Comparison of ENCODE assay signal across 23 cellular contexts in genomic region chr22:20406686-20407408, GRCh38. TPM values are rescaled to one million over a fixed set of nuclear protein-coding genes. Genes with fewer than 3 reads are reported as not detected.
A peak's percentile ranks its signal among the peaks of the same experiment; 100 is the strongest.
DNase-seq lines count a peak whose midpoint lies in the region; ATAC-seq, FAIRE-seq and TF ChIP-seq lines count a peak whose summit lies in the region.
"Had no signal": no experiment of that assay in that cellular context is flagged by ENCODE, and none has a peak within 500 bp of the region (broad histone marks: within the 10 kb centered on the region; RNA-seq: fewer than 3 reads in every experiment).

No MANE protein-coding gene starts in this region.

- intact Hi-C loops in K562 (cut with micrococcal nuclease), result no loop called here

- no peak for DNase-seq in activated naive CD4-positive, alpha-beta T cell (lab: John Stamatoyannopoulos, UW)
- DNase-seq in K562 (ENCODE audit: extremely low read depth in 1 of 4, low spot score in 3 of 4), result peak in 1 of 4 experiments; percentile 47
- peak; percentile 57 for DNase-seq in mesenteric fat pad (ENCODE audit: low spot score)
- no peak for DNase-seq in urothelium cell line (ENCODE audit: low spot score)
- no peak for DNase-seq in NCI-H510A (lab: John Stamatoyannopoulos, UW)
- no peak for DNase-seq in HAP-1 (ENCODE audit: low spot score in 2 of 2)
- DNase-seq: Caco-2; CD4-positive, CD25-positive, alpha-beta regulatory T cell; DMS153; MV-4-11; NCI-H1417 treated with DMSO at 0.1 percent for 48 hours; NCI-H1930; NCI-H2171; NCI-H774; PC-9 had no signal

- BruUV-seq in K562 (replicated peaks; lab: Mats Ljungman, UMichigan), result TSS peak; percentile 43

- no peaks in the 10 kb centered on the region for H3K27me3 ChIP-seq in K562 (ENCODE audit: control insufficient read depth in 2 of 2, insufficient read depth in 2 of 2, low read length in 2 of 2)
- no peaks in the 10 kb centered on the region for H3K27me3 ChIP-seq in HAP-1 (ENCODE audit: low read depth)

- no peaks in the 10 kb centered on the region for H3K9me3 Mint-ChIP-seq in activated naive CD4-positive, alpha-beta T cell treated with anti-CD3 and anti-CD28 coated beads, Interleukin-2, amount 50 U/mL, for 24 hours

- no peak for TF ChIP-seq EP300 in K562 (IDR thresholded peaks at IDR 0.05; ENCODE audit: low read length)

- CTCF ChIA-PET in K562 (lab: Yijun Ruan, JAX; ENCODE audit: low intra/inter-chr PET ratio), result no interaction called here

- H3K27ac ChIP-seq in K562 (ENCODE audit: extremely low read depth, low read depth, low read length), result no peak overlapping the region
- H3K27ac ChIP-seq: HL-60, PC-9 had no signal

- peak overlapping the region; percentile 30 for H3K27ac Mint-ChIP-seq in activated naive CD4-positive, alpha-beta T cell treated with anti-CD3 and anti-CD28 coated beads, Interleukin-2, amount 50 U/mL, for 24 hours
- H3K27ac Mint-ChIP-seq: CD4-positive, CD25-positive, alpha-beta regulatory T cell had no signal

- no peak overlapping the region for H2AFZ ChIP-seq in K562 (ENCODE audit: low read depth, low read length)
- H2AFZ ChIP-seq: PC-9 had no signal

- 79% methylated on average over 13 of the region's 13 CpGs for WGBS in K562 (ENCODE audit: insufficient coverage, low coverage, missing lambda C conversion rate)

- no peaks in the 10 kb centered on the region for H3K79me2 ChIP-seq in K562 (ENCODE audit: control insufficient read depth, insufficient read depth, low read length)

- FAIRE-seq in K562 (lab: Jason Lieb, UNC) (no peak), urothelium cell line (lab: Jason Lieb, UNC) (peak; percentile 53)
- FAIRE-seq: A204.1, GM19239, H54, HTR-8/SVneo had no signal

- ATAC-seq in K562 (no peak), HG02970 (IDR thresholded peaks at IDR 0.05; ENCODE audit: low FRiP score, unreplicated experiment) (no peak)
- ATAC-seq: Right ventricle myocardium inferior had no signal

- H3K4me3 ChIP-seq in K562 (no peak overlapping the region), HAP-1 (no peak overlapping the region)
- H3K4me3 ChIP-seq: PC-9 had no signal

- peaks cover 7% of the 10 kb centered on the region for H3K4me1 Mint-ChIP-seq in activated naive CD4-positive, alpha-beta T cell treated with anti-CD3 and anti-CD28 coated beads, Interleukin-2, amount 50 U/mL, for 24 hours

- H3K9me3 ChIP-seq in K562 (replicated peaks; ENCODE audit: control insufficient read depth, insufficient read depth, low read depth, low read length) (no peaks in the 10 kb centered on the region), HAP-1 (no peaks in the 10 kb centered on the region)
- H3K9me3 ChIP-seq: Caco-2 had no signal

- POLR2A ChIA-PET in K562 (lab: Yijun Ruan, JAX), result interaction anchor here (0.6 to 8.9 kb wide), 10 partner anchors 8 to 1297 kb away, joined by 3 to 84 read pairs (median 4); partner anchors contain the start of gene ZNF74

- no peak overlapping the region for H3K4me3 Mint-ChIP-seq in activated naive CD4-positive, alpha-beta T cell treated with anti-CD3 and anti-CD28 coated beads, Interleukin-2, amount 50 U/mL, for 24 hours
- H3K4me3 Mint-ChIP-seq: CD4-positive, CD25-positive, alpha-beta regulatory T cell had no signal

- TF ChIP-seq RAD21 in K562 (CRISPR knock-in tag; conservative IDR thresholded peaks at IDR 0.05 in 1 of 2, IDR thresholded peaks at IDR 0.05 in 1 of 2), result no peak

- TF ChIP-seq POLR2A in K562 (conservative IDR thresholded peaks at IDR 0.05), result no peak

- H3K36me3 ChIP-seq in K562 (ENCODE audit: control insufficient read depth, insufficient read depth, low read length), result peaks cover 47% of the 10 kb centered on the region; the same call in 2 of the 3 replicates
- peaks cover 14% of the 10 kb centered on the region for H3K36me3 ChIP-seq in HAP-1 (replicated peaks)

- H4K20me1 ChIP-seq in K562 (replicated peaks; ENCODE audit: control insufficient read depth, insufficient read depth, low read length), result no peaks in the 10 kb centered on the region

- H3K9me1 ChIP-seq in K562 (ENCODE audit: control insufficient read depth, insufficient read depth, low read length), result peaks cover 3% of the 10 kb centered on the region

- in situ Hi-C loops in K562 (cut with MboI) (loop anchor here (25.0 kb wide), 2 partner anchors 280 to 1870 kb away; partner anchors contain the start of gene TMEM191B), HAP-1 (cut with MboI; ENCODE audit: low sequenced_read_pairs) (no loop called here)

- H3K9ac ChIP-seq in K562 (ENCODE audit: insufficient read depth in 1 of 2, low read depth in 2 of 2, low read length in 2 of 2), result peak overlapping the region in 1 of 2 experiments; percentile 33; a peak in 1 of 4 replicates

- H3K27me3 Mint-ChIP-seq in activated naive CD4-positive, alpha-beta T cell treated with anti-CD3 and anti-CD28 coated beads, Interleukin-2, amount 50 U/mL, for 24 hours, result no peaks in the 10 kb centered on the region
- H3K27me3 Mint-ChIP-seq: CD4-positive, CD25-positive, alpha-beta regulatory T cell had no signal

- no peak overlapping the region for H3K4me2 ChIP-seq in K562 (ENCODE audit: insufficient read depth, low read length)
- H3K4me2 ChIP-seq: PC-9 had no signal

- H3K4me1 ChIP-seq in K562 (replicated peaks in 1 of 2; ENCODE audit: control insufficient read depth in 2 of 2, insufficient read depth in 2 of 2, low read length in 2 of 2) (peaks cover 0 to 8% of the 10 kb centered on the region in 2 experiments; a peak in 2 of 5 replicates), HAP-1 (no peaks in the 10 kb centered on the region)
- H3K4me1 ChIP-seq: Caco-2 had no signal

- no peak for TF ChIP-seq CTCF in K562 (IDR thresholded peaks at IDR 0.05 in 2 of 3, conservative IDR thresholded peaks at IDR 0.05 in 1 of 3; ENCODE audit: insufficient read depth in 2 of 3, low read depth in 1 of 3, low read length in 3 of 3)

- peaks cover 12% of the 10 kb centered on the region for H3K36me3 Mint-ChIP-seq in activated naive CD4-positive, alpha-beta T cell treated with anti-CD3 and anti-CD28 coated beads, Interleukin-2, amount 50 U/mL, for 24 hours

TF ChIP-seq in K562, 482 proteins besides CTCF, POLR2A, EP300 and RAD21 (continues in another document):
- peak; percentile 14 for TF ChIP-seq SETDB1 (IDR thresholded peaks at IDR 0.05; ENCODE audit: low read length)
- TF ChIP-seq RAD51 (IDR thresholded peaks at IDR 0.05; ENCODE audit: borderline replicate concordance, low read depth), result no peak
- no peak for TF ChIP-seq TAF15 (IDR thresholded peaks at IDR 0.05; ENCODE audit: low read depth, low read length)
- TF ChIP-seq DPF2 (IDR thresholded peaks at IDR 0.05), result no peak
- no peak for TF ChIP-seq NFE2L1 (tag; IDR thresholded peaks at IDR 0.05; ENCODE audit: borderline replicate concordance, low read depth)
- no peak for TF ChIP-seq NR2C2 (CRISPR knock-in tag; IDR thresholded peaks at IDR 0.05)
- TF ChIP-seq NR2C2 (tag; IDR thresholded peaks at IDR 0.05), result no peak
- TF ChIP-seq DLX4 (CRISPR knock-in tag; IDR thresholded peaks at IDR 0.05), result no peak
- TF ChIP-seq YBX1 (IDR thresholded peaks at IDR 0.05), result no peak
- TF ChIP-seq GTF2A2 (tag; IDR thresholded peaks at IDR 0.05), result no peak
- no peak for TF ChIP-seq ZNF780A (CRISPR knock-in tag; IDR thresholded peaks at IDR 0.05)
- no peak for TF ChIP-seq SP2 (IDR thresholded peaks at IDR 0.05; ENCODE audit: extremely low read depth, low read depth, low read length, poor library complexity, severe bottlenecking)

RNA-seq across cellular contexts. Expression of gene ZNF74, which starts 12.9 kb away (rescaled TPM):
- 36.8 and 68.2 TPM in 2 replicates for total RNA-seq in K562 (2011; cell fraction: chromatin; rRNA removed; ENCODE audit: low replicate concordance)
- total RNA-seq in K562 (2011; cell fraction: nucleolus; rRNA removed), result 55.4 and 63.2 TPM in 2 replicates
- 50.2 and 53.7 TPM in 2 replicates for total RNA-seq in K562 (2011; cell fraction: nucleoplasm; rRNA removed)
- total RNA-seq in K562 (2014; rRNA removed), result 49.2 and 56.7 TPM in 2 replicates
- total RNA-seq in K562 (2014; rRNA removed; fragmentation: Illumina TruSeq; extraction: Trizol), result 17.4 and 20.5 TPM in 2 replicates
- 31.5 and 32.5 TPM in 2 replicates for total RNA-seq in K562 (2015; rRNA removed; fragmentation: Illumina TruSeq; extraction: Trizol)
- 53.5 and 55.7 TPM in 2 replicates for total RNA-seq in K562 (2021)
- polyA plus RNA-seq in K562 (2011; rRNA removed), result 33.8 and 49.7 TPM in 2 replicates
- polyA plus RNA-seq in K562 (2011; cell fraction: cytosol; rRNA removed), result 56.9 and 67.4 TPM in 2 replicates
- polyA plus RNA-seq in K562 (2011; cell fraction: nucleus; rRNA removed), result 42.8 and 56.1 TPM in 2 replicates
- polyA plus RNA-seq in K562 (2012), result 31.5 and 39.9 TPM in 2 replicates
- polyA plus RNA-seq in K562 (2014; fragmentation: Illumina TruSeq; extraction: Trizol), result 22.8 and 24.5 TPM in 2 replicates
- 1 to 10 TPM; 2.4 to 3.7 TPM for polyA plus RNA-seq in K562 (2014; fragmentation: Nextera tagmentation; extraction: Ambion mirVana)
- 37.1 and 62.8 TPM in 2 replicates for polyA plus RNA-seq in K562 (2014; rRNA removed)
- 32.6 and 33.0 TPM in 2 replicates for polyA minus RNA-seq in K562 (2011; rRNA and poly(A)+ RNA removed)
- polyA minus RNA-seq in K562 (2011; cell fraction: cytosol; rRNA and poly(A)+ RNA removed), result 39.3 and 58.2 TPM in 2 replicates
- polyA minus RNA-seq in K562 (2011; cell fraction: nucleus; rRNA and poly(A)+ RNA removed), result 23.6 and 28.3 TPM in 2 replicates
- total RNA-seq in mesenteric fat pad, result 5.2 TPM

RNA-seq across cellular contexts. Expression of gene SCARF2, which starts 30.8 kb away (rescaled TPM):
- total RNA-seq in K562 (2011; cell fraction: chromatin; rRNA removed; ENCODE audit: low replicate concordance), result 0.65 TPM in 1 of 2 replicates, not detected in the other
- 0.50 and 0.92 TPM in 2 replicates for total RNA-seq in K562 (2011; cell fraction: nucleolus; rRNA removed)
- 0.15 TPM in 2 replicates for total RNA-seq in K562 (2011; cell fraction: nucleoplasm; rRNA removed)
- total RNA-seq in K562 (2014; rRNA removed) (0.20 and 0.32 TPM in 2 replicates), K562 (2014; rRNA removed; fragmentation: Illumina TruSeq; extraction: Trizol) (not detected in 2 replicates), K562 (2015; rRNA removed; fragmentation: Illumina TruSeq; extraction: Trizol) (not detected in 2 replicates), K562 (2021) (0.13 and 0.29 TPM in 2 replicates), mesenteric fat pad (21.1 TPM)
- polyA plus RNA-seq in K562 (2011; rRNA removed) (0.06 and 0.26 TPM in 2 replicates), K562 (2014; fragmentation: Illumina TruSeq; extraction: Trizol) (not detected in 2 replicates), K562 (2014; fragmentation: Nextera tagmentation; extraction: Ambion mirVana) (not detected), K562 (2014; rRNA removed) (0.13 and 0.23 TPM in 2 replicates)
- polyA plus RNA-seq in K562 (2011; cell fraction: cytosol; rRNA removed), result 0.15 and 0.25 TPM in 2 replicates
- 0.61 and 0.65 TPM in 2 replicates for polyA plus RNA-seq in K562 (2011; cell fraction: nucleus; rRNA removed)
- polyA plus RNA-seq in K562 (2012), result 0.21 and 1.3 TPM in 2 replicates
- not detected in 2 replicates for polyA minus RNA-seq in K562 (2011; rRNA and poly(A)+ RNA removed)
- not detected in 2 replicates for polyA minus RNA-seq in K562 (2011; cell fraction: cytosol; rRNA and poly(A)+ RNA removed)
- polyA minus RNA-seq in K562 (2011; cell fraction: nucleus; rRNA and poly(A)+ RNA removed), result 0.22 and 0.27 TPM in 2 replicates

Comparison
In these comparisons a context has a peak if more than half of its experiments do, and no peak if none do; other contexts are left out.
1. RNA of gene SCARF2, which starts 30.8 kb away (total RNA-seq): 21.1 TPM in mesenteric fat pad (single experiment); 0.13 to 0.92 TPM in K562; every median in the first group is over 10 times any median in the second.